In the genomic region with DNA sequence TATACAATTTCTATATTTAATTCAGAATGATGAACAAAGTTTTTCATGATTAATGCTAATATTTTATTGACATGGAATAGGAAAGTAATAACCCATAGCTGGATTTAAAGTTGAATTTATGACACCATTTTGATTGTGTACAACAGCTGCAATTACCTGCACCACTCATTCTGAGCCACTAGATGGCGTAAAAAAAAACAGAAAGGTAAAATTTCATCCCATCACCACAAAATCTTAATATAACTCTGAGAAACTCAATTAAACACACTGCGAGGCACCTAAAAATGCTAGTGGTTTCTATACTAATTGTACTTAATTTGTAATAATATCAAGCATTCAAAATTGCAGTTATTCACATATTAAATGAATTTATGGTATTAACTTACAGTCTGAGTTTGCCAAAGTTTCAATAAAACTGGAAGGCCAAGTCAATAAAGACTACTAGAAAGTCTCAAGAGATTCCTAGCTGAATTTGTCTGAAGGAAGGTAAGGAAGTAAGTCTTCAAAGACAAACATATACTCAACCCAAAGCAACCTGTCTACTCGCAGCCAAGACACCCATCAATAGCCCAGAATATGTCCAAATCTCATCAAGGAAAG, we compare ENCODE assay signal across 8 cellular contexts.
A peak's percentile ranks its signal among the peaks of the same experiment; 100 is the strongest.
DNase-seq lines count a peak whose midpoint lies in the region; ATAC-seq, FAIRE-seq and TF ChIP-seq lines count a peak whose summit lies in the region.

No MANE protein-coding gene starts in this region.

- ATAC-seq in pancreas (peak in 2 of 4 donors; percentile 63 to 67), HG03378 (IDR thresholded peaks at IDR 0.05; ENCODE audit: unreplicated experiment) (no peak), HG03039 (IDR thresholded peaks at IDR 0.05; ENCODE audit: unreplicated experiment) (no peak)

- no peak overlapping the region for H2BK15ac ChIP-seq in H1 (ENCODE audit: low read length)

- intact Hi-C loops in pancreas (cut with DNase I), result no loop called here

- H4K5ac ChIP-seq in H1 (ENCODE audit: insufficient read length, low read depth, low read length), result no peak overlapping the region

- peaks cover 0 to 1% (median 0%) of the 10 kb centered on the region in 4 experiments; a peak in 1 of 7 replicates for H3K27me3 ChIP-seq in H1 (replicated peaks in 1 of 4; ENCODE audit: control insufficient read depth in 3 of 4, extremely low read depth in 1 of 4, insufficient read depth in 3 of 4, low read length in 3 of 4)
- no peaks in the 10 kb centered on the region for H3K27me3 ChIP-seq in pancreas

- DNase-seq in AG04449 (ENCODE audit: low read depth, low spot score) (no peak), GM12865 (ENCODE audit: low read depth) (peak; percentile 32), NCI-H69 (lab: John Stamatoyannopoulos, UW) (peak; percentile 67), H1 (ENCODE audit: low read depth in 1 of 2, low spot score in 2 of 2) (no peak), pancreas (no peak), 8988T (no peak)

- H2BK20ac ChIP-seq in H1 (ENCODE audit: low read length), result no peak overlapping the region

- H3K4me1 ChIP-seq in H1 (replicated peaks in 1 of 4; ENCODE audit: control insufficient read depth in 3 of 4, insufficient read depth in 4 of 4, low read length in 3 of 4) (peaks cover 0 to 3% (median 1%) of the 10 kb centered on the region in 4 experiments; a peak in 1 of 7 replicates), pancreas (no peaks in the 10 kb centered on the region)

- no peaks in the 10 kb centered on the region for H3K9me3 ChIP-seq in H1 (ENCODE audit: insufficient read depth in 2 of 2, low read depth in 1 of 2, low read length in 1 of 2)
- H3K9me3 ChIP-seq in pancreas, result no peaks in the 10 kb centered on the region

- no peak overlapping the region for H2BK120ac ChIP-seq in H1 (replicated peaks; ENCODE audit: low read depth, low read length)

- H3K9ac ChIP-seq in H1 (replicated peaks in 1 of 4; ENCODE audit: extremely low read depth in 1 of 4, low read depth in 3 of 4, low read length in 3 of 4), result no peak overlapping the region

- peak; percentile 41 for TF ChIP-seq CTCF in AG04449 (IDR thresholded peaks at IDR 0.05; ENCODE audit: insufficient read depth, low read length, missing control alignments)
- peak; percentile 65 for TF ChIP-seq CTCF in GM12865 (IDR thresholded peaks at IDR 0.05; ENCODE audit: insufficient read depth, low read depth, low read length, missing control alignments)
- peak in 2 of 3 experiments; percentile 37 to 50; a peak in 2 of 4 replicates for TF ChIP-seq CTCF in H1 (IDR thresholded peaks at IDR 0.05; ENCODE audit: control extremely low read depth in 1 of 3, insufficient read depth in 1 of 3, low read depth in 1 of 3, low read length in 3 of 3)
- TF ChIP-seq CTCF in pancreas (IDR thresholded peaks at IDR 0.05), result peak; percentile 30 to 77 (median 72)

- H3K79me2 ChIP-seq in H1 (ENCODE audit: control insufficient read depth in 1 of 2, insufficient read depth in 2 of 2, low read length in 2 of 2), result no peaks in the 10 kb centered on the region

- 46% methylated on average over 3 of the region's 3 CpGs; no CpG with 5 or more reads in 1 of the 2 experiments for WGBS in H1 (ENCODE audit: extremely low coverage in 1 of 2, insufficient coverage in 1 of 2, insufficient read length in 1 of 2, insufficient replicate concordance in 2 of 2, low coverage in 1 of 2, low lambda C conversion rate in 2 of 2, missing lambda C conversion rate in 1 of 2), 2 experiments
- 35 to 44% methylated on average over 3 of the region's 3 CpGs for WGBS in pancreas, 2 donors

- H3K27ac ChIP-seq in H1 (ENCODE audit: low read depth, low read length), result no peak overlapping the region
- no peak overlapping the region for H3K27ac ChIP-seq in pancreas

- H3K18ac ChIP-seq in H1 (ENCODE audit: extremely low read depth, low read length), result no peak overlapping the region

- H3K56ac ChIP-seq in H1 (replicated peaks; ENCODE audit: insufficient read length, low read depth, low read length), result no peak overlapping the region

- no peaks in the 10 kb centered on the region for H3K79me1 ChIP-seq in H1 (ENCODE audit: low read depth, low read length)

- no peak overlapping the region for H3K23ac ChIP-seq in H1 (ENCODE audit: insufficient read length)

- peak; percentile 36 to 45 for TF ChIP-seq RAD21 in H1 (IDR thresholded peaks at IDR 0.05 in 1 of 2, conservative IDR thresholded peaks at IDR 0.05 in 1 of 2; ENCODE audit: low read depth in 2 of 2, low read length in 2 of 2)

- H2AFZ ChIP-seq in H1 (ENCODE audit: low read length), result no peak overlapping the region

- no peak overlapping the region for H3K4me2 ChIP-seq in H1 (ENCODE audit: insufficient read depth in 1 of 2, low read depth in 2 of 2, low read length in 2 of 2)

- POLR2A ChIA-PET in AG04449 (lab: Yijun Ruan, JAX), result no interaction called here
- POLR2A ChIA-PET in H1 (lab: Charles Lee; ENCODE audit: partially characterized antibody), result no interaction called here

- H3K23me2 ChIP-seq in H1 (ENCODE audit: low read depth, low read length), result no peaks in the 10 kb centered on the region

- no peaks in the 10 kb centered on the region for H4K20me1 ChIP-seq in H1 (replicated peaks in 1 of 2; ENCODE audit: control insufficient read depth in 1 of 2, insufficient read depth in 2 of 2, low read length in 2 of 2)

- no peak overlapping the region for H3K4ac ChIP-seq in H1 (replicated peaks; ENCODE audit: insufficient read length, low read depth, low read length)

- H3K14ac ChIP-seq in H1 (ENCODE audit: insufficient read length), result no peak overlapping the region

- no peak overlapping the region for H4K91ac ChIP-seq in H1 (replicated peaks; ENCODE audit: insufficient read length, low read length)

- no peak overlapping the region for H4K8ac ChIP-seq in H1 (ENCODE audit: extremely low read depth, insufficient read depth, low read length)

- H2BK5ac ChIP-seq in H1 (ENCODE audit: low read depth, low read length), result no peak overlapping the region

- FAIRE-seq in H1 (lab: Jason Lieb, UNC), result peak; percentile 69
- FAIRE-seq in pancreas (lab: Jason Lieb, UNC), result no peak

- TF ChIP-seq POLR2A in H1 (IDR thresholded peaks at IDR 0.05; ENCODE audit: control extremely low read depth in 1 of 2, low read depth in 2 of 2, low read length in 2 of 2), result no peak

- H3K4me3 ChIP-seq in AG04449 (ENCODE audit: low read depth, low read length) (no peak overlapping the region), GM12865 (ENCODE audit: low read depth, low read length) (no peak overlapping the region), H1 (ENCODE audit: extremely low read depth in 1 of 4, insufficient read depth in 2 of 4, low read depth in 3 of 4, low read length in 4 of 4) (no peak overlapping the region), pancreas (no peak overlapping the region)

- no peak overlapping the region for H2AK5ac ChIP-seq in H1 (ENCODE audit: low read depth, low read length)

- no peak overlapping the region for H2BK12ac ChIP-seq in H1 (ENCODE audit: low read depth, low read length)

- no peaks in the 10 kb centered on the region for H3K36me3 ChIP-seq in H1 (ENCODE audit: control insufficient read depth in 2 of 4, insufficient read depth in 4 of 4, low read length in 3 of 4)
- no peaks in the 10 kb centered on the region for H3K36me3 ChIP-seq in pancreas

- no peak for TF ChIP-seq EP300 in H1 (IDR thresholded peaks at IDR 0.05; ENCODE audit: borderline replicate concordance in 1 of 2, low read depth in 2 of 2, low read length in 2 of 2)

- CTCF ChIA-PET in AG04449 (lab: Yijun Ruan, JAX), result interaction anchor here (0.9 to 5.6 kb wide), 24 partner anchors 10 to 498 kb away, joined by 3 to 44 read pairs (median 4); a partner anchor contains a TSS
- CTCF ChIA-PET in H1 (lab: Charles Lee; ENCODE audit: partially characterized antibody), result interaction anchor here (0.6 to 5.0 kb wide), 39 partner anchors 10 to 805 kb away, joined by 3 to 40 read pairs (median 3); a partner anchor contains a TSS

TF ChIP-seq in H1, 55 proteins besides CTCF, POLR2A, EP300 and RAD21:
- no peak for TF ChIP-seq SIN3A (conservative IDR thresholded peaks at IDR 0.05 in 1 of 2, IDR thresholded peaks at IDR 0.05 in 1 of 2; ENCODE audit: low read depth in 1 of 2, low read length in 2 of 2)
- TF ChIP-seq JUN (IDR thresholded peaks at IDR 0.05; ENCODE audit: low read depth, low read length), result no peak
TF ChIP-seq in H1: peak in this region for 0.

Comparison
In these comparisons a context has a peak if more than half of its experiments do, and no peak if none do; other contexts are left out.
1. DNase-seq: peak in GM12865 (single experiment) and NCI-H69 (single experiment); none in AG04449 (single experiment), H1 (0 of 2), pancreas (0 of 6) and 8988T (single experiment).
2. Peak in every context shown above with its lines, with median percentiles within 50 percentile points of each other: CTCF ChIP-seq.